In the genomic region with DNA sequence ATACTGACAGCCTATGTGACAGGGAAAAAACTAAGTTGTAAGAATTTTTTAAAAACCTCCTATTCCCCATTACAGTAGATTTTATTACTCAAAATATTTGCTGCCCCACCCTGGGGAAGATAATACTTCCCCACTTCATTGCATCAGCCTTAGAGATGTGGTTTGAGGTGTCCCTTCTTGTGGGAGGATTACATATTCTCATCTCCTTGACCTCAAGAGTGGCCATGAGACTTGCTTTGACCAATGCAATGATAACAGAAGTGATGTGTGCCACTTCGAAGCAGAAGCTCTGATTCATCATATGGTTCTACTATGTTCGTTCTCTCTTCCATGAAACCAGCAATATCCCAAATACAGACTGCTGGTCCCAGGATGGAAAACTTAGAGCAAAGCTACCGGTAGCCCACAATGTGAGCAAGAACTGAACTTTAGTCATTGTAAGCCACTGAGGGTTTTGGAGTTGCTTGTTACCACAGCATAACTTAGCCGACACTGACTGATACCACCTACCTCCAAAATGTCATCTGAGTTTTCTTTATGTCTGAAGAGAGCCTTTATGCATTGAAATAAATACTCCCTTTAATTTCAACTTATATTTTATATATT, we compare ENCODE assay signal across 18 cellular contexts.
DNase-seq lines count a peak whose midpoint lies in the region; ATAC-seq and TF ChIP-seq lines count a peak whose summit lies in the region.
"Had no signal": no experiment of that assay in that cellular context is flagged by ENCODE, and none has a peak within 500 bp of the region (broad histone marks: within the 10 kb centered on the region; RNA-seq: fewer than 3 reads in every experiment).

No MANE protein-coding gene starts in this region.

- peaks cover 6% of the 10 kb centered on the region; the same call in 1 of the 2 replicates for H3K4me1 ChIP-seq in MM.1S (ENCODE audit: low read length)
- H3K4me1 ChIP-seq: parathyroid adenoma had no signal

- no peaks in the 10 kb centered on the region for H3K27me3 ChIP-seq in MM.1S (replicated peaks; ENCODE audit: insufficient read depth, low read length)
- H3K27me3 ChIP-seq: hepatocyte had no signal

- H3K27ac Mint-ChIP-seq in activated T-helper 2 cell treated with anti-CD3 and anti-CD28 coated beads, Interferon-gamma antibody, Interleukin-2, Interleukin-4, amounts not matched to agents 10 μg/mL and 5 μg/mL and 100 μg/mL, durations not matched to agents 14 hours and 24 hours and 36 hours, result peak overlapping the region; percentile 24
- no peak overlapping the region for H3K27ac Mint-ChIP-seq in natural killer cell
- no peak overlapping the region for H3K27ac Mint-ChIP-seq in type B pancreatic cell

- no peaks in the 10 kb centered on the region for H3K9me2 ChIP-seq in MM.1S (replicated peaks; ENCODE audit: insufficient read depth, low read length)

- DNase-seq in GM12864 (ENCODE audit: low read depth), result peak; percentile 10
- no peak for DNase-seq in activated T-helper 2 cell treated with anti-CD3 and anti-CD28 coated beads, Interferon-gamma antibody, Interleukin-2, Interleukin-4, amounts not matched to agents 10 μg/mL and 5 μg/mL and 100 μg/mL, durations not matched to agents 14 hours and 24 hours and 36 hours (ENCODE audit: low spot score)
- no peak for DNase-seq in natural killer cell
- no peak for DNase-seq in NCI-H1930 (lab: John Stamatoyannopoulos, UW)
- DNase-seq in type B pancreatic cell (ENCODE audit: extremely low spot score, unreplicated experiment), result no peak
- DNase-seq in MM.1S, result no peak
- DNase-seq: activated CD8-positive, alpha-beta memory T cell treated with anti-CD3 and anti-CD28 coated beads, Interleukin-2, amount 50 U/mL, for 4 hours; anterior cingulate cortex; COR-L47; H7; mesendoderm; PC-3; stimulated activated CD4-positive, alpha-beta T cell treated with anti-CD3 and anti-CD28 coated beads, Interleukin-2, amount 100 ng/mL, for 24 hours had no signal

- peaks cover 44% of the 10 kb centered on the region for H3K4me1 Mint-ChIP-seq in activated T-helper 2 cell treated with anti-CD3 and anti-CD28 coated beads, Interferon-gamma antibody, Interleukin-2, Interleukin-4, amounts not matched to agents 10 μg/mL and 5 μg/mL and 100 μg/mL, durations not matched to agents 14 hours and 24 hours and 36 hours (ENCODE audit: low read depth)
- H3K4me1 Mint-ChIP-seq in natural killer cell, result peaks cover 0 to 9% of the 10 kb centered on the region in 2 donors
- H3K4me1 Mint-ChIP-seq in type B pancreatic cell (ENCODE audit: unreplicated experiment), result peaks cover 9% of the 10 kb centered on the region

- H3K27ac ChIP-seq in MM.1S (ENCODE audit: low read length), result no peak overlapping the region
- H3K27ac ChIP-seq: KMS-11, parathyroid adenoma had no signal

- H3K4me3 ChIP-seq in GM12864 (ENCODE audit: low read depth, low read length) (no peak overlapping the region), MM.1S (ENCODE audit: low read length) (no peak overlapping the region)
- H3K4me3 ChIP-seq: hepatocyte had no signal

- no peaks in the 10 kb centered on the region for H3K79me2 ChIP-seq in MM.1S (ENCODE audit: low read length)
- H3K79me2 ChIP-seq: hepatocyte, parathyroid adenoma had no signal

- peak; percentile 46 for ATAC-seq in HG03378 (IDR thresholded peaks at IDR 0.05; ENCODE audit: unreplicated experiment)
- ATAC-seq in natural killer cell, result peak in 2 of 3 donors; percentile 50 to 81
- ATAC-seq in GM21825 (IDR thresholded peaks at IDR 0.05; ENCODE audit: unreplicated experiment), result no peak

- H3F3A ChIP-seq in MM.1S (ENCODE audit: insufficient read depth, low read length), result no peaks in the 10 kb centered on the region

- H3K4me3 Mint-ChIP-seq in activated T-helper 2 cell treated with anti-CD3 and anti-CD28 coated beads, Interferon-gamma antibody, Interleukin-2, Interleukin-4, amounts not matched to agents 10 μg/mL and 5 μg/mL and 100 μg/mL, durations not matched to agents 14 hours and 24 hours and 36 hours (ENCODE audit: low read depth), result no peak overlapping the region
- H3K4me3 Mint-ChIP-seq in natural killer cell, result no peak overlapping the region
- H3K4me3 Mint-ChIP-seq in type B pancreatic cell, result no peak overlapping the region

- no peaks in the 10 kb centered on the region for H3K36me3 ChIP-seq in MM.1S (replicated peaks; ENCODE audit: insufficient read depth, low read length)

- no peaks in the 10 kb centered on the region for H4K20me1 ChIP-seq in MM.1S (ENCODE audit: insufficient read depth, low read length)

- intact Hi-C loops in activated T-helper 2 cell treated with anti-CD3 and anti-CD28 coated beads, Interferon-gamma antibody, Interleukin-2, Interleukin-4, amounts not matched to agents 10 μg/mL and 5 μg/mL and 100 μg/mL, durations not matched to agents 14 hours and 24 hours and 36 hours (cut with micrococcal nuclease), result loop anchor here (2.0 to 5.0 kb wide), 3 partner anchors 35 to 880 kb away; no protein-coding TSS in a partner anchor
- intact Hi-C loops in natural killer cell (cut with micrococcal nuclease), result no loop called here

- no peak overlapping the region for H3K9ac ChIP-seq in MM.1S (ENCODE audit: low read length)
- H3K9ac ChIP-seq: KMS-11, parathyroid adenoma had no signal

- no peaks in the 10 kb centered on the region for H3K9me3 ChIP-seq in MM.1S (replicated peaks; ENCODE audit: insufficient read depth, low read length)

- H2AFZ ChIP-seq in MM.1S (ENCODE audit: low read length), result no peak overlapping the region
- H2AFZ ChIP-seq: hepatocyte, parathyroid adenoma had no signal

- TF ChIP-seq CTCF in GM12864 (IDR thresholded peaks at IDR 0.05; ENCODE audit: low read depth, low read length, missing control alignments) (no peak), natural killer cell (IDR thresholded peaks at IDR 0.05) (no peak), type B pancreatic cell (conservative IDR thresholded peaks at IDR 0.05) (no peak), MM.1S (IDR thresholded peaks at IDR 0.05; ENCODE audit: low read length) (no peak)

- peaks cover 38% of the 10 kb centered on the region for H3K36me3 Mint-ChIP-seq in activated T-helper 2 cell treated with anti-CD3 and anti-CD28 coated beads, Interferon-gamma antibody, Interleukin-2, Interleukin-4, amounts not matched to agents 10 μg/mL and 5 μg/mL and 100 μg/mL, durations not matched to agents 14 hours and 24 hours and 36 hours (ENCODE audit: low read depth)
- H3K36me3 Mint-ChIP-seq in natural killer cell, result no peaks in the 10 kb centered on the region
- H3K36me3 Mint-ChIP-seq in type B pancreatic cell, result peaks cover 8% of the 10 kb centered on the region

- H3K9me3 Mint-ChIP-seq in activated T-helper 2 cell treated with anti-CD3 and anti-CD28 coated beads, Interferon-gamma antibody, Interleukin-2, Interleukin-4, amounts not matched to agents 10 μg/mL and 5 μg/mL and 100 μg/mL, durations not matched to agents 14 hours and 24 hours and 36 hours, result peaks cover 17% of the 10 kb centered on the region
- peaks cover 0 to 2% of the 10 kb centered on the region in 2 donors for H3K9me3 Mint-ChIP-seq in natural killer cell
- H3K9me3 Mint-ChIP-seq in type B pancreatic cell, result peaks cover 4% of the 10 kb centered on the region

- H3K4me2 ChIP-seq in MM.1S (ENCODE audit: low read depth, low read length), result no peak overlapping the region
- H3K4me2 ChIP-seq: hepatocyte, KMS-11 had no signal

- no peaks in the 10 kb centered on the region for H3K27me3 Mint-ChIP-seq in activated T-helper 2 cell treated with anti-CD3 and anti-CD28 coated beads, Interferon-gamma antibody, Interleukin-2, Interleukin-4, amounts not matched to agents 10 μg/mL and 5 μg/mL and 100 μg/mL, durations not matched to agents 14 hours and 24 hours and 36 hours (ENCODE audit: low read depth)
- peaks cover 0 to 8% of the 10 kb centered on the region in 2 donors for H3K27me3 Mint-ChIP-seq in natural killer cell (ENCODE audit: low read depth in 2 of 2)
- H3K27me3 Mint-ChIP-seq in type B pancreatic cell, result no peaks in the 10 kb centered on the region
